16 cellular contexts compared by ENCODE assay signal in genomic region chr3:69833591-69833990, GRCh38.
DNase-seq lines count a peak whose midpoint lies in the region; ATAC-seq, FAIRE-seq and TF ChIP-seq lines count a peak whose summit lies in the region.
"Had no signal": no experiment of that assay in that cellular context is flagged by ENCODE, and none has a peak within 500 bp of the region (broad histone marks: within the 10 kb centered on the region; RNA-seq: fewer than 3 reads in every experiment).

No MANE protein-coding gene starts in this region.

- no peaks in the 10 kb centered on the region for H3K36me3 ChIP-seq in pancreas
- H3K36me3 ChIP-seq: HAP-1 had no signal

- intact Hi-C loops in pancreas (cut with DNase I), result no loop called here

- no peak overlapping the region for H3K27ac ChIP-seq in pancreas

- TF ChIP-seq CTCF in LNCaP clone FGC (IDR thresholded peaks at IDR 0.05; ENCODE audit: control insufficient read depth, extremely low read depth, insufficient read depth) (no peak), pancreas (IDR thresholded peaks at IDR 0.05) (no peak)

- no peaks in the 10 kb centered on the region for H3K4me1 ChIP-seq in pancreas
- H3K4me1 ChIP-seq: HAP-1 had no signal

- H3K9me3 ChIP-seq in pancreas, result no peaks in the 10 kb centered on the region
- H3K9me3 ChIP-seq: HAP-1 had no signal

- no peak overlapping the region for H3K4me3 ChIP-seq in LNCaP clone FGC (ENCODE audit: low read depth, low read length)
- no peak overlapping the region for H3K4me3 ChIP-seq in pancreas
- H3K4me3 ChIP-seq: HAP-1 had no signal

- DNase-seq in DMS53 (lab: John Stamatoyannopoulos, UW) (peak; percentile 62), DMS53 treated with DMSO at 0.1 percent for 48 hours (lab: John Stamatoyannopoulos, UW; ENCODE audit: unreplicated experiment) (peak; percentile 9), LNCaP clone FGC (ENCODE audit: low read depth) (peak; percentile 73), pancreas (no peak), activated T-cell treated with anti-CD3 and anti-CD28 coated beads for 4 hours (no peak), germinal center (ENCODE audit: low spot score) (no peak)
- DNase-seq: C1 segment of cervical spinal cord; Calu3; CD4-positive, alpha-beta memory T cell; COR-L47; DMS153; DMS79 treated with DMSO at 0.1 percent for 48 hours; GF-D8; GOT3; HFFc6 had no signal

- FAIRE-seq in pancreas (lab: Jason Lieb, UNC), result peak; percentile 17

- no peak for ATAC-seq in pancreas

- no peaks in the 10 kb centered on the region for H3K27me3 ChIP-seq in pancreas

Comparison
In these comparisons a context has a peak if more than half of its experiments do, and no peak if none do; other contexts are left out.
1. DNase-seq: peak in DMS53 (single experiment), DMS53 treated with DMSO at 0.1 percent for 48 hours (single experiment) and LNCaP clone FGC (single experiment); none in pancreas (0 of 6), activated T-cell treated with anti-CD3 and anti-CD28 coated beads for 4 hours (single experiment) and germinal center (single experiment).